ENCODE assay signal across 24 cellular contexts in genomic region chr2:60597346-60597745, GRCh38. TPM values are rescaled to one million over a fixed set of nuclear protein-coding genes. Genes with fewer than 3 reads are reported as not detected.
DNase-seq lines count a peak whose midpoint lies in the region; ATAC-seq, FAIRE-seq and TF ChIP-seq lines count a peak whose summit lies in the region.
"Had no signal": no experiment of that assay in that cellular context is flagged by ENCODE, and none has a peak within 500 bp of the region (broad histone marks: within the 10 kb centered on the region; RNA-seq: fewer than 3 reads in every experiment).

No MANE protein-coding gene starts in this region.

- no peaks in the 10 kb centered on the region for H3K4me1 ChIP-seq in gastroesophageal sphincter
- H3K4me1 ChIP-seq: SJCRH30 had no signal

- H3K36me3 ChIP-seq in bronchial epithelial cell (ENCODE audit: control insufficient read depth, insufficient read depth, low read length), result no peaks in the 10 kb centered on the region
- H3K36me3 ChIP-seq in gastroesophageal sphincter, result no peaks in the 10 kb centered on the region
- H3K36me3 ChIP-seq: BLaER1 treated with 17β-estradiol and CSF1 and Interleukin-3, amounts not matched to agents 10 nM and 100 nM; SJCRH30 had no signal

- peaks cover 7% of the 10 kb centered on the region for H3K9me3 Mint-ChIP-seq in HFFc6

- H3K27ac ChIP-seq in gastroesophageal sphincter, result no peak overlapping the region
- H3K27ac ChIP-seq: BLaER1 treated with 17β-estradiol and CSF1 and Interleukin-3, amounts not matched to agents 10 nM and 100 nM; SJCRH30 had no signal

- TF ChIP-seq CTCF in HFFc6 (IDR thresholded peaks at IDR 0.05) (no peak), bronchial epithelial cell (IDR thresholded peaks at IDR 0.05; ENCODE audit: insufficient read depth, low read length, severe bottlenecking) (no peak), gastroesophageal sphincter (IDR thresholded peaks at IDR 0.05) (no peak)

- no peak overlapping the region for H3K4me3 Mint-ChIP-seq in HFFc6
- H3K4me3 Mint-ChIP-seq: CD4-positive, alpha-beta T cell; GM23338; H9 had no signal

- peaks cover 7% of the 10 kb centered on the region for H3K27me3 Mint-ChIP-seq in HFFc6 (ENCODE audit: insufficient read depth)

- peaks cover 0 to 38% (median 0%) of the 10 kb centered on the region in 3 donors for H3K9me3 ChIP-seq in gastroesophageal sphincter
- H3K9me3 ChIP-seq: SJCRH30 had no signal

- no peak overlapping the region for H3K27ac Mint-ChIP-seq in HFFc6
- H3K27ac Mint-ChIP-seq: CD4-positive, alpha-beta T cell; GM23338; H9 had no signal

- no peaks in the 10 kb centered on the region for H3K4me1 Mint-ChIP-seq in HFFc6 (ENCODE audit: low read depth)

- TF ChIP-seq EP300 in gastroesophageal sphincter (IDR thresholded peaks at IDR 0.05), result no peak

- in situ Hi-C loops in Caki2 (cut with HindIII; ENCODE audit: low pct_unique_long_range_greater_than_20kb, low sequenced_read_pairs), result no loop called here

- H3K4me3 ChIP-seq in bronchial epithelial cell (ENCODE audit: low read depth, low read length) (no peak overlapping the region), gastroesophageal sphincter (no peak overlapping the region)
- H3K4me3 ChIP-seq: BLaER1 treated with 17β-estradiol and CSF1 and Interleukin-3, amounts not matched to agents 10 nM and 100 nM; GM23338; SJCRH30 had no signal

- WGBS in gastroesophageal sphincter (ENCODE audit: low coverage in 1 of 2), 2 donors, result 59 to 60% methylated on average over 1 to 2 of the region's 2 CpGs

- DNase-seq in Caki2 (ENCODE audit: low read depth), result peak; percentile 9
- DNase-seq in HFFc6, result peak; percentile 12
- DNase-seq in bronchial epithelial cell (ENCODE audit: low read depth), result peak; percentile 76
- peak; percentile 28 for DNase-seq in foreskin melanocyte
- DNase-seq in islet precursor cell, result no peak
- DNase-seq: AML-193; CD4-positive, alpha-beta T cell; DMS79 treated with DMSO at 0.1 percent for 48 hours; H9; NCI-H1092 treated with DMSO at 0.1 percent for 48 hours; NCI-H1436 treated with DMSO at 0.1 percent for 48 hours; NCI-H187 treated with DMSO at 0.1 percent for 48 hours; NCI-H446; NCI-H524 treated with DMSO at 0.1 percent for 48 hours; NCI-H774; PC-3; SJCRH30 had no signal

- FAIRE-seq in bronchial epithelial cell (lab: Jason Lieb, UNC), result no peak
- FAIRE-seq: A204.1 had no signal

- ATAC-seq in HG03378 (IDR thresholded peaks at IDR 0.05; ENCODE audit: unreplicated experiment), result no peak
- ATAC-seq in gastroesophageal sphincter, result no peak
- no peak for ATAC-seq in HG02938 (IDR thresholded peaks at IDR 0.05; ENCODE audit: unreplicated experiment)
- ATAC-seq: GM23338, PC-3 had no signal

- no peaks in the 10 kb centered on the region for H3K36me3 Mint-ChIP-seq in HFFc6 (ENCODE audit: low read depth)

- TF ChIP-seq POLR2A in gastroesophageal sphincter (IDR thresholded peaks at IDR 0.05), result no peak

- H3K27me3 ChIP-seq in bronchial epithelial cell (ENCODE audit: control insufficient read depth, insufficient read depth, low read length) (peaks cover 2% of the 10 kb centered on the region), gastroesophageal sphincter (no peaks in the 10 kb centered on the region)
- H3K27me3 ChIP-seq: BLaER1 treated with 17β-estradiol and CSF1 and Interleukin-3, amounts not matched to agents 10 nM and 100 nM had no signal

RNA-seq across cellular contexts. Expression of gene BCL11A, which starts 43.9 kb away (rescaled TPM):
- total RNA-seq in Caki2 (2014; rRNA removed; shearing (Covaris generic); ENCODE audit: low replicate concordance), result not detected in 2 replicates
- total RNA-seq in HFFc6 (2021; fragmentation: NEBNext Ultra II Directional; extraction: Animal tissue kit (Norgen Biotek cat#: 25700)), result 1 to 10 TPM; 1.1 to 3.0 (median 1.9) TPM
- total RNA-seq in bronchial epithelial cell, result 1.8 and 3.6 TPM in 2 replicates
- total RNA-seq in gastroesophageal sphincter, result 10 to 100 TPM in 1 of 4 donors, 1 to 10 TPM in 3; 3.6 to 10.6 (median 8.1) TPM
- total RNA-seq: HT-29 had no signal
